Comparison of ENCODE assay signal across 14 cellular contexts in the genomic region with DNA sequence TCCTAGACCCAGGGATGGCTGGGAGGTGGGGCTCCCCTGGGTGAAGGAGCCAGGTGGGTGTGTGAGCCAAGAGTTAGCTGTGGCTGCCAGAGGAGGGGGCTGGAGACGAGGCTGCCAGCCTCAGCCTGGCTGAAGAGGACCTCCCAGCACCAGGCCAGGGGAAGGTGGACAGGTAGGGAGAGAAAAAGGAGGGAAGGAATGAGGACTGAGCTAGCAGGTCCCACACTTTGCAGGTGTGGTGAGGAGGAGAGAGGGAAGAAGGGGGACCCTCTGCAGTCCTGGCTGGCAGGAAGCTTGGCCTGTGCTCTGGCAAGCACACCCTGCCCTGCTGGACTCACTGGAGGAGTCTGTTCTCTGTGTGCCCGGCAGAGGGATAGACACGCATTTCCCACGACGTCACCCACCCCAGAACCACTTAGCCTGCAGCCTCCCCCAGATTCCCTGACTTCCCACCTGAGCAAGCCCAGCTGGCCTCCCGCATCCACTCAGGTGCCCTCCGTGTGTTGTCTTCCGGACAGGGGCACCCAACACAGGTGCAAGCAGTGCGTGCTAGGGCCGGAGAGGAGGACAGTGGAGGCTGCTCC. TPM values are rescaled to one million over a fixed set of nuclear protein-coding genes. Genes with fewer than 3 reads are reported as not detected.
DNase-seq lines count a peak whose midpoint lies in the region; ATAC-seq and TF ChIP-seq lines count a peak whose summit lies in the region.
"Had no signal": no experiment of that assay in that cellular context is flagged by ENCODE, and none has a peak within 500 bp of the region (broad histone marks: within the 10 kb centered on the region; RNA-seq: fewer than 3 reads in every experiment).

No MANE protein-coding gene starts in this region.

- no TSS peak for BruUV-seq in MCF 10A (replicated peaks; lab: Mats Ljungman, UMichigan)

- TF ChIP-seq POLR2A in breast epithelium (IDR thresholded peaks at IDR 0.05): no peak

- CTCF ChIA-PET in MCF 10A (lab: Yijun Ruan, JAX): interaction anchor here (0.5 to 0.8 kb wide), 2 partner anchors 13 to 104 kb away, joined by 3 read pairs; no protein-coding TSS in a partner anchor

- H3K9me3 Mint-ChIP-seq in MCF 10A (ENCODE audit: unreplicated experiment) (no peaks in the 10 kb centered on the region), brain (peaks cover 0 to 5% (median 0%) of the 10 kb centered on the region in 5 experiments), mesothelial cell of epicardium (no peaks in the 10 kb centered on the region)
- H3K9me3 Mint-ChIP-seq: activated T-cell treated with anti-CD3 and anti-CD28 coated beads, Interleukin-2, amount 50 U/mL, for 4 hours; natural killer cell treated with Interleukin-12 subunit alpha and Interleukin-12 subunit beta and Interleukin-15 and Interleukin-18, amount 100 ng/mL, for 72 hours; stimulated activated naive CD8-positive, alpha-beta T cell treated with anti-CD3 and anti-CD28 coated beads, Interleukin-15, amount 100 ng/mL, for 72 hours had no signal

- H3K27ac ChIP-seq in breast epithelium (peak overlapping the region in 1 of 2 donors; percentile 25), upper lobe of right lung (peak overlapping the region; percentile 51)

- POLR2A ChIA-PET in MCF 10A (lab: Yijun Ruan, JAX): interaction anchor here (0.7 to 5.3 kb wide), 4 partner anchors 12 to 42 kb away, joined by 3 to 60 read pairs (median 6); partner anchors contain the start of gene SOCS3

- peaks cover 7 to 14% of the 10 kb centered on the region in 2 donors for H3K4me1 ChIP-seq in breast epithelium
- peaks cover 49% of the 10 kb centered on the region for H3K4me1 ChIP-seq in upper lobe of right lung

- no peak overlapping the region for H3K27ac Mint-ChIP-seq in MCF 10A (ENCODE audit: low read depth, unreplicated experiment)
- H3K27ac Mint-ChIP-seq in brain: peak overlapping the region in 3 of 5 experiments; percentile 87 to 95 (median 90)
- peak overlapping the region; percentile 68 for H3K27ac Mint-ChIP-seq in mesothelial cell of epicardium

- H3K4me1 Mint-ChIP-seq in MCF 10A (ENCODE audit: insufficient read depth, unreplicated experiment) (peaks cover 39% of the 10 kb centered on the region), brain (peaks cover 52% of the 10 kb centered on the region), mesothelial cell of epicardium (peaks cover 39% of the 10 kb centered on the region)

- no peaks in the 10 kb centered on the region for H3K27me3 ChIP-seq in breast epithelium
- H3K27me3 ChIP-seq in upper lobe of right lung: no peaks in the 10 kb centered on the region

- H3K36me3 ChIP-seq in breast epithelium: no peaks in the 10 kb centered on the region
- no peaks in the 10 kb centered on the region for H3K36me3 ChIP-seq in upper lobe of right lung

- TF ChIP-seq CTCF in MCF 10A (IDR thresholded peaks at IDR 0.05; ENCODE audit: unreplicated experiment): no peak
- no peak for TF ChIP-seq CTCF in breast epithelium (IDR thresholded peaks at IDR 0.05)
- no peak for TF ChIP-seq CTCF in brain (conservative IDR thresholded peaks at IDR 0.05)
- TF ChIP-seq CTCF in mesothelial cell of epicardium (IDR thresholded peaks at IDR 0.05; ENCODE audit: unreplicated experiment): no peak
- TF ChIP-seq CTCF in upper lobe of right lung (IDR thresholded peaks at IDR 0.05): no peak

- no peak for ATAC-seq in upper lobe of right lung
- ATAC-seq: activated T-cell treated with anti-CD3 and anti-CD28 coated beads, Interleukin-2, amount 50 U/mL, for 4 hours; natural killer cell treated with Interleukin-12 subunit alpha and Interleukin-12 subunit beta and Interleukin-15 and Interleukin-18, amount 100 ng/mL, for 72 hours; stimulated activated naive CD8-positive, alpha-beta T cell treated with anti-CD3 and anti-CD28 coated beads, Interleukin-15, amount 100 ng/mL, for 72 hours had no signal

- H3K4me3 ChIP-seq in breast epithelium (no peak overlapping the region), upper lobe of right lung (no peak overlapping the region)

- intact Hi-C loops in MCF 10A (cut with micrococcal nuclease) (no loop called here), breast epithelium (cut with DNase I; ENCODE audit: low total_unique reads) (no loop called here), upper lobe of right lung (cut with DNase I) (no loop called here)

- H3K36me3 Mint-ChIP-seq in MCF 10A (ENCODE audit: insufficient read depth, unreplicated experiment) (no peaks in the 10 kb centered on the region), brain (no peaks in the 10 kb centered on the region), mesothelial cell of epicardium (no peaks in the 10 kb centered on the region)
- H3K36me3 Mint-ChIP-seq: natural killer cell treated with Interleukin-12 subunit alpha and Interleukin-12 subunit beta and Interleukin-15 and Interleukin-18, amount 100 ng/mL, for 72 hours had no signal

- DNase-seq in MCF 10A (ENCODE audit: unreplicated experiment) (no peak), breast epithelium (ENCODE audit: low spot score in 2 of 2) (no peak), mesothelial cell of epicardium (ENCODE audit: low spot score in 2 of 2, unreplicated experiment in 2 of 2) (no peak), upper lobe of right lung (no peak), OCI-M2 (lab: John Stamatoyannopoulos, UW; ENCODE audit: unreplicated experiment) (no peak), SKM-1 (lab: John Stamatoyannopoulos, UW; ENCODE audit: unreplicated experiment) (no peak), medulla oblongata (ENCODE audit: extremely low spot score) (no peak)
- DNase-seq: activated CD4-positive, alpha-beta T cell treated with anti-CD3 and anti-CD28 coated beads for 48 hours; activated T-cell treated with anti-CD3 and anti-CD28 coated beads, Interleukin-2, amount 50 U/mL, for 4 hours; NCI-H1105 treated with DMSO at 0.1 percent for 48 hours; NCI-H345; stimulated activated naive CD8-positive, alpha-beta T cell treated with anti-CD3 and anti-CD28 coated beads, Interleukin-15, amount 100 ng/mL, for 72 hours had no signal

- H3K27me3 Mint-ChIP-seq in MCF 10A (ENCODE audit: insufficient read depth, unreplicated experiment) (peaks cover 4% of the 10 kb centered on the region), brain (peaks cover 52% of the 10 kb centered on the region), mesothelial cell of epicardium (ENCODE audit: low read depth) (no peaks in the 10 kb centered on the region)

- no peaks in the 10 kb centered on the region for H3K9me3 ChIP-seq in breast epithelium
- H3K9me3 ChIP-seq in upper lobe of right lung: no peaks in the 10 kb centered on the region

- peak overlapping the region; percentile 57 for H3K4me3 Mint-ChIP-seq in MCF 10A (ENCODE audit: unreplicated experiment)
- H3K4me3 Mint-ChIP-seq in brain: no peak overlapping the region
- peak overlapping the region; percentile 17 for H3K4me3 Mint-ChIP-seq in mesothelial cell of epicardium
- H3K4me3 Mint-ChIP-seq: activated T-cell treated with anti-CD3 and anti-CD28 coated beads, Interleukin-2, amount 50 U/mL, for 4 hours; natural killer cell treated with Interleukin-12 subunit alpha and Interleukin-12 subunit beta and Interleukin-15 and Interleukin-18, amount 100 ng/mL, for 72 hours; stimulated activated naive CD8-positive, alpha-beta T cell treated with anti-CD3 and anti-CD28 coated beads, Interleukin-15, amount 100 ng/mL, for 72 hours had no signal

RNA-seq across cellular contexts. Expression of gene SOCS3, which starts 42.0 kb away (rescaled TPM):
- total RNA-seq in MCF 10A (2022) (2.5 and 4.8 TPM in 2 replicates), breast epithelium (100 to 1,000 TPM in 1 of 3 donors, 10 to 100 TPM in 2; 58.1 to 190 (median 76.4) TPM), mesothelial cell of epicardium (45.7 to 50.0 TPM (median 49.8 TPM) in 3 replicates), upper lobe of right lung (82.0 TPM)
- polyA plus RNA-seq in brain (ENCODE audit: insufficient read depth, low read depth, low replicate concordance): 11.3 TPM

Comparison
In these comparisons a context has a peak if more than half of its experiments do, and no peak if none do; other contexts are left out.
1. H3K4me3 Mint-ChIP-seq: peak in MCF 10A (single experiment) and mesothelial cell of epicardium (single experiment); none in brain (0 of 5).